9 cellular contexts compared by ENCODE assay signal in the genomic region with DNA sequence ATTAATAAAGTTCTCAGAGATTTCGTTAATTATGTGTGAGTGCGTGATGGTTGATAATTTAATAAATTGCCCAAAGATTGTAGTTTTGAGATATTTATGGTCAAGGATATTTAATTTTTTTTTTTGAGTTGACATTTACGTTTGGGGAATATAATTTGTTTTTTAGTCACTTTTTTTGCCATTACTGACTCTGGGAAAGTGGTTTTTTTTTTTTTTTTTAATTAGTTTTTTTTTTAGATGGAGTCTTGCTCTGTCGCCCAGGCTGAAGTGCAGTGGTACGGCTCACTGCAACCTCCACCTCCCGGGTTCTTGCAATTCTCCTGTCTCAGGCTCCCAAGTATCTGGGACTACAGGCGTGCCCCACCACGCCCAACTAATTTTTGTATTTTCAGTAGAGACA. TPM values are rescaled to one million over a fixed set of nuclear protein-coding genes. Genes with fewer than 3 reads are reported as not detected.
DNase-seq lines count a peak whose midpoint lies in the region; ATAC-seq, FAIRE-seq and TF ChIP-seq lines count a peak whose summit lies in the region.
"Had no signal": no experiment of that assay in that cellular context is flagged by ENCODE, and none has a peak within 500 bp of the region (broad histone marks: within the 10 kb centered on the region; RNA-seq: fewer than 3 reads in every experiment).

No MANE protein-coding gene starts in this region.

- no peaks in the 10 kb centered on the region for H3K27me3 Mint-ChIP-seq in activated T-helper 2 cell treated with anti-CD3 and anti-CD28 coated beads, Interferon-gamma antibody, Interleukin-2, Interleukin-4, amounts not matched to agents 10 μg/mL and 5 μg/mL and 100 μg/mL, durations not matched to agents 14 hours and 24 hours and 36 hours (ENCODE audit: low read depth)

- TF ChIP-seq POLR2A in HepG2 (IDR thresholded peaks at IDR 0.05; ENCODE audit: insufficient read depth in 1 of 2, low read depth in 2 of 2, low read length in 2 of 2), result no peak
- no peak for TF ChIP-seq POLR2A in right lobe of liver (IDR thresholded peaks at IDR 0.05)
- TF ChIP-seq POLR2A in vagina (IDR thresholded peaks at IDR 0.05), result no peak
- no peak for TF ChIP-seq POLR2A in lower leg skin (IDR thresholded peaks at IDR 0.05)

- no peak for ATAC-seq in HepG2
- no peak for ATAC-seq in right lobe of liver
- ATAC-seq in HG03442 (IDR thresholded peaks at IDR 0.05; ENCODE audit: unreplicated experiment), result no peak

- H3K9me3 ChIP-seq in HepG2 (ENCODE audit: low read length), result no peaks in the 10 kb centered on the region
- no peaks in the 10 kb centered on the region for H3K9me3 ChIP-seq in right lobe of liver
- H3K9me3 ChIP-seq in iPS-18a (ENCODE audit: control insufficient read depth, low read depth, low read length), result no peaks in the 10 kb centered on the region
- H3K9me3 ChIP-seq in vagina, result no peaks in the 10 kb centered on the region

- peaks cover 33% of the 10 kb centered on the region for H3K79me2 ChIP-seq in HepG2 (ENCODE audit: insufficient read depth, low read length)

- POLR2A ChIA-PET in HepG2 (lab: Yijun Ruan, JAX), result no interaction called here

- H3K27ac Mint-ChIP-seq in activated T-helper 2 cell treated with anti-CD3 and anti-CD28 coated beads, Interferon-gamma antibody, Interleukin-2, Interleukin-4, amounts not matched to agents 10 μg/mL and 5 μg/mL and 100 μg/mL, durations not matched to agents 14 hours and 24 hours and 36 hours, result no peak overlapping the region

- no peaks in the 10 kb centered on the region for H3K9me3 Mint-ChIP-seq in activated T-helper 2 cell treated with anti-CD3 and anti-CD28 coated beads, Interferon-gamma antibody, Interleukin-2, Interleukin-4, amounts not matched to agents 10 μg/mL and 5 μg/mL and 100 μg/mL, durations not matched to agents 14 hours and 24 hours and 36 hours

- peaks cover 3% of the 10 kb centered on the region for H4K20me1 ChIP-seq in HepG2 (ENCODE audit: insufficient read depth, low read length)

- H2AFZ ChIP-seq in HepG2 (ENCODE audit: low read length), result no peak overlapping the region

- peak overlapping the region; percentile 76 for H3K4me2 ChIP-seq in HepG2 (ENCODE audit: low read depth, low read length)

- TF ChIP-seq CTCF in HepG2 (CRISPR knock-in tag; IDR thresholded peaks at IDR 0.05) (no peak), right lobe of liver (IDR thresholded peaks at IDR 0.05) (no peak), vagina (IDR thresholded peaks at IDR 0.05) (no peak), lower leg skin (IDR thresholded peaks at IDR 0.05) (no peak)

- H3K4me1 Mint-ChIP-seq in activated T-helper 2 cell treated with anti-CD3 and anti-CD28 coated beads, Interferon-gamma antibody, Interleukin-2, Interleukin-4, amounts not matched to agents 10 μg/mL and 5 μg/mL and 100 μg/mL, durations not matched to agents 14 hours and 24 hours and 36 hours (ENCODE audit: low read depth), result peaks cover 15% of the 10 kb centered on the region

- in situ Hi-C loops in HepG2 (cut with HindIII; ENCODE audit: extremely low pct_ligation_motif_present, low pct_unique_long_range_greater_than_20kb), result no loop called here

- CTCF ChIA-PET in HepG2 (lab: Yijun Ruan, JAX; ENCODE audit: low intra/inter-chr PET ratio, low total read pairs), result no interaction called here

- H3K36me3 ChIP-seq in HepG2 (replicated peaks in 1 of 2; ENCODE audit: control insufficient read depth in 1 of 2, insufficient read depth in 2 of 2, low read length in 2 of 2) (peaks cover 8 to 30% of the 10 kb centered on the region in 2 experiments), right lobe of liver (peaks cover 0 to 36% (median 11%) of the 10 kb centered on the region in 4 donors), iPS-18a (ENCODE audit: control insufficient read depth, low read depth, low read length) (peaks cover 37% of the 10 kb centered on the region), vagina (peaks cover 0 to 32% of the 10 kb centered on the region in 2 donors)

- H3K27ac ChIP-seq in HepG2 (ENCODE audit: extremely low read length, insufficient read depth, low read length) (no peak overlapping the region), right lobe of liver (no peak overlapping the region), iPS-18a (ENCODE audit: low read length) (no peak overlapping the region), vagina (no peak overlapping the region)

- FAIRE-seq in HepG2 (lab: Jason Lieb, UNC), result no peak

- no peak for TF ChIP-seq EP300 in HepG2 (IDR thresholded peaks at IDR 0.05; ENCODE audit: low read depth in 2 of 2, low read length in 2 of 2)
- no peak for TF ChIP-seq EP300 in HepG2 (CRISPR knock-in tag; IDR thresholded peaks at IDR 0.05; ENCODE audit: borderline replicate concordance)

- H3K4me3 Mint-ChIP-seq in activated T-helper 2 cell treated with anti-CD3 and anti-CD28 coated beads, Interferon-gamma antibody, Interleukin-2, Interleukin-4, amounts not matched to agents 10 μg/mL and 5 μg/mL and 100 μg/mL, durations not matched to agents 14 hours and 24 hours and 36 hours (ENCODE audit: low read depth), result peak overlapping the region; percentile 89

- peak overlapping the region; percentile 79; the same call in 1 of the 2 replicates for H3K9ac ChIP-seq in HepG2 (ENCODE audit: insufficient read depth, low read depth, low read length)
- peak overlapping the region; percentile 88 for H3K9ac ChIP-seq in iPS-18a (ENCODE audit: low read length)

- WGBS in HepG2 (ENCODE audit: low lambda C conversion rate), result 81% methylated on average over 8 of the region's 8 CpGs
- 90% methylated on average over 3 of the region's 8 CpGs for WGBS in right lobe of liver (ENCODE audit: insufficient coverage, low coverage, low lambda C conversion rate, missing lambda C conversion rate)
- WGBS in lower leg skin, 2 donors, result 89 to 90% methylated on average over 8 of the region's 8 CpGs

- intact Hi-C loops in HepG2 (cut with micrococcal nuclease; ENCODE audit: unreplicated experiment) (no loop called here), right lobe of liver (cut with DNase I) (no loop called here), vagina (cut with DNase I) (no loop called here), lower leg skin (cut with DNase I; ENCODE audit: low total_unique reads) (no loop called here)
- intact Hi-C loops in activated T-helper 2 cell treated with anti-CD3 and anti-CD28 coated beads, Interferon-gamma antibody, Interleukin-2, Interleukin-4, amounts not matched to agents 10 μg/mL and 5 μg/mL and 100 μg/mL, durations not matched to agents 14 hours and 24 hours and 36 hours (cut with micrococcal nuclease), result loop anchor here (5.0 kb wide), 2 partner anchors 130 to 145 kb away; a partner anchor contains a TSS

- H3K4me1 ChIP-seq in HepG2 (ENCODE audit: insufficient read depth, low read length) (peaks cover 34% of the 10 kb centered on the region), right lobe of liver (peaks cover 0 to 18% (median 8%) of the 10 kb centered on the region in 4 donors), iPS-18a (ENCODE audit: control insufficient read depth, low read depth, low read length) (peaks cover 7% of the 10 kb centered on the region), vagina (peaks cover 23% of the 10 kb centered on the region)

- BruUV-seq in HepG2 (replicated peaks; lab: Mats Ljungman, UMichigan), result no TSS peak

- H3K27me3 ChIP-seq in HepG2 (ENCODE audit: control insufficient read depth in 1 of 2, insufficient read depth in 2 of 2, low read length in 2 of 2), result peaks cover 0 to 1% of the 10 kb centered on the region in 2 experiments; a peak in 2 of 5 replicates
- H3K27me3 ChIP-seq in right lobe of liver, result no peaks in the 10 kb centered on the region
- H3K27me3 ChIP-seq in iPS-18a (ENCODE audit: control insufficient read depth, insufficient read depth, low read length), result no peaks in the 10 kb centered on the region
- no peaks in the 10 kb centered on the region for H3K27me3 ChIP-seq in vagina

- H3K4me3 ChIP-seq in HepG2 (replicated peaks in 1 of 3; ENCODE audit: insufficient read depth in 1 of 3, low read depth in 2 of 3, low read length in 3 of 3) (peak overlapping the region; percentile 82 to 95 (median 83); a peak in 5 of 6 replicates), right lobe of liver (peak overlapping the region in 1 of 3 donors; percentile 74), iPS-18a (ENCODE audit: low read length) (peak overlapping the region; percentile 91), vagina (peak overlapping the region; percentile 61 to 98), lower leg skin (ENCODE audit: low read depth, poor library complexity, severe bottlenecking) (no peak overlapping the region)

- peaks cover 49% of the 10 kb centered on the region for H3K36me3 Mint-ChIP-seq in activated T-helper 2 cell treated with anti-CD3 and anti-CD28 coated beads, Interferon-gamma antibody, Interleukin-2, Interleukin-4, amounts not matched to agents 10 μg/mL and 5 μg/mL and 100 μg/mL, durations not matched to agents 14 hours and 24 hours and 36 hours (ENCODE audit: low read depth)

- TF ChIP-seq RAD21 in HepG2 (CRISPR knock-in tag; IDR thresholded peaks at IDR 0.05), result no peak

- no peak for DNase-seq in HepG2 (ENCODE audit: low spot score)
- no peak for DNase-seq in right lobe of liver
- DNase-seq in activated T-helper 2 cell treated with anti-CD3 and anti-CD28 coated beads, Interferon-gamma antibody, Interleukin-2, Interleukin-4, amounts not matched to agents 10 μg/mL and 5 μg/mL and 100 μg/mL, durations not matched to agents 14 hours and 24 hours and 36 hours (ENCODE audit: low spot score), result no peak
- no peak for DNase-seq in vagina (ENCODE audit: extremely low spot score in 2 of 2)
- no peak for DNase-seq in lower leg skin (ENCODE audit: low spot score in 2 of 2)
- DNase-seq in iPS-NIHi7 (ENCODE audit: extremely low spot score), result no peak
- DNase-seq: anterior cingulate cortex had no signal

RNA-seq across cellular contexts. Expression of a gene that starts 1.7 kb away (rescaled TPM):
- total RNA-seq in HepG2 (2016; rRNA removed; fragmentation: Illumina TruSeq; extraction: Trizol), result 22.4 and 30.5 TPM in 2 replicates
- total RNA-seq in HepG2 (2016; cell fraction: cytosol; rRNA removed; fragmentation: Illumina TruSeq; extraction: Trizol; ENCODE audit: low read depth), result 4.5 and 5.1 TPM in 2 replicates
- total RNA-seq in HepG2 (2016; cell fraction: insoluble cytoplasmic fraction; rRNA removed; fragmentation: Illumina TruSeq; extraction: Trizol), result 21.4 and 29.0 TPM in 2 replicates
- total RNA-seq in HepG2 (2016; cell fraction: membrane; rRNA removed; fragmentation: Illumina TruSeq; extraction: Trizol), result 7.2 and 8.7 TPM in 2 replicates
- 38.9 and 39.1 TPM in 2 replicates for total RNA-seq in HepG2 (2016; cell fraction: nucleus; rRNA removed; fragmentation: Illumina TruSeq; extraction: Trizol)
- polyA plus RNA-seq in HepG2 (2011; rRNA removed), result 8.6 and 10.2 TPM in 2 replicates
- 3.0 and 5.4 TPM in 2 replicates for polyA plus RNA-seq in HepG2 (2011; cell fraction: cytosol; rRNA removed)
- polyA plus RNA-seq in HepG2 (2011; cell fraction: nucleus; rRNA removed), result 9.1 and 9.7 TPM in 2 replicates
- polyA plus RNA-seq in HepG2 (2012), result 9.9 and 11.2 TPM in 2 replicates
- polyA plus RNA-seq in HepG2 (2016; cell fraction: cytosol; fragmentation: Illumina TruSeq; extraction: Trizol; ENCODE audit: low read depth), result 0.54 and 0.57 TPM in 2 replicates
- 15.8 and 16.9 TPM in 2 replicates for polyA plus RNA-seq in HepG2 (2016; cell fraction: insoluble cytoplasmic fraction; fragmentation: Illumina TruSeq; extraction: Trizol; ENCODE audit: low read depth)
- polyA plus RNA-seq in HepG2 (2016; cell fraction: membrane; fragmentation: Illumina TruSeq; extraction: Trizol; ENCODE audit: low read depth), result 1.6 and 1.8 TPM in 2 replicates
- 32.7 and 34.2 TPM in 2 replicates for polyA plus RNA-seq in HepG2 (2016; cell fraction: nucleus; fragmentation: Illumina TruSeq; extraction: Trizol; ENCODE audit: insufficient read depth, low read depth)
- polyA minus RNA-seq in HepG2 (2011; rRNA and poly(A)+ RNA removed; ENCODE audit: low replicate concordance), result 9.6 and 16.3 TPM in 2 replicates
- polyA minus RNA-seq in HepG2 (2011; cell fraction: cytosol; rRNA and poly(A)+ RNA removed), result 10.8 and 13.7 TPM in 2 replicates
- polyA minus RNA-seq in HepG2 (2011; cell fraction: nucleus; rRNA and poly(A)+ RNA removed), result 38.8 and 42.8 TPM in 2 replicates
- total RNA-seq in right lobe of liver, result 10 to 100 TPM in 5 of 6 experiments, 1 to 10 TPM in 1; 7.3 to 16.6 (median 11.9) TPM
- total RNA-seq in activated T-helper 2 cell treated with anti-CD3 and anti-CD28 coated beads, Interferon-gamma antibody, Interleukin-2, Interleukin-4, amounts not matched to agents 10 μg/mL and 5 μg/mL and 100 μg/mL, durations not matched to agents 14 hours and 24 hours and 36 hours, result 36.1 and 36.9 TPM in 2 replicates
- total RNA-seq in vagina, result 35.4 TPM
- total RNA-seq in lower leg skin, result 10 to 100 TPM; 21.7 to 31.2 (median 25.0) TPM
